17 cellular contexts compared by ENCODE assay signal in the genomic region with DNA sequence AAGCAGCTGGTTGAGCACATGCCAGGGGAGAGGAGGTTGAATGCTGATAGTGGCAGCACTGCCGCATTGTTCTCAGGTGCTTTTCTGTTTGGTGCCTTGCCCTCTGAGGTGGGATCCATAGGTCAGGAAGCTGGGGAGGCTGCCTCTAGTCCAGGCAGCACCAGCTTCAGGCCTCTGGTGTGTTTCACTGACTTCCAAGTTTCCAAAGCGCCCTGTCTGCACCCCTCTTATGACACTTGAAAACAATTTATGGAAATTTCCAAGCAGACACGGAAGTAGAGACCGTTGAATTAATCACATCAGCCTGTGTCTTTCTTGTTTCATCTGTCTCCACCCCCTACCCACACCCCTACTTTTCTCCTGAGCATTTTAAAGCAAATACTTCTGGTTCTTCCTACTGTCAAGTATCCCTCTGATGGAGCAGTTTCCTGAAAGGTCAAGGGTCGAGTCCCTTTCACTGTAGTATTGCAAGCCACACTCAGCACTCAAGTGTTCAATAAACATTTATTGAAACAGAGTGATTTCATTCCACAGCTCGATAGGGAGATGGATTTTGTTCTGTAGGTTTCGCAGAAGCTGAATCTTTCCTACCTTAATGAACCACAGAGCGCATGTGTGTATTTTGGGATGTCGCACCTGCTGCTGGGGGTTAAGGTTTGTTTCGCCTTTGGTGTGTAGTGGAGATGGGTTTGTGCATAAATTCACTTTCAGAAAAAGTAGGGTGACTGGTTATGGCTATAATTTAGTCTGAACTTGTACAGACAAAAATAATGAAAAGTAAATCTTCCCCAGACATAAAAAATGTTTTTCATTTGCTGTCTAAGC. TPM values are rescaled to one million over a fixed set of nuclear protein-coding genes. Genes with fewer than 3 reads are reported as not detected.
DNase-seq lines count a peak whose midpoint lies in the region; ATAC-seq and TF ChIP-seq lines count a peak whose summit lies in the region.
"Had no signal": no experiment of that assay in that cellular context is flagged by ENCODE, and none has a peak within 500 bp of the region (broad histone marks: within the 10 kb centered on the region; RNA-seq: fewer than 3 reads in every experiment).

No MANE protein-coding gene starts in this region.

- WGBS in testis, 2 donors: 83 to 88% methylated on average over 10 of the region's 10 CpGs

- intact Hi-C loops in testis (cut with DNase I; ENCODE audit: low total_unique reads): no loop called here

- ATAC-seq in GM21786 (IDR thresholded peaks at IDR 0.05; ENCODE audit: unreplicated experiment) (peak; percentile 44), GM18870 (IDR thresholded peaks at IDR 0.05; ENCODE audit: unreplicated experiment) (no peak)
- ATAC-seq: GM23338, pancreas, WTC11 had no signal

- H3K9me3 ChIP-seq in neutrophil (no peaks in the 10 kb centered on the region), testis (no peaks in the 10 kb centered on the region)
- H3K9me3 ChIP-seq: pancreas, spleen had no signal

- H3K4me1 Mint-ChIP-seq in activated naive CD8-positive, alpha-beta T cell treated with anti-CD3 and anti-CD28 coated beads for 36 hours: peaks cover 30% of the 10 kb centered on the region

- H3K27ac Mint-ChIP-seq in activated naive CD8-positive, alpha-beta T cell treated with anti-CD3 and anti-CD28 coated beads for 36 hours: peak overlapping the region; percentile 40
- H3K27ac Mint-ChIP-seq: GM23338, WTC11 had no signal

- peak overlapping the region; percentile 34 for H3K27ac ChIP-seq in neutrophil
- no peak overlapping the region for H3K27ac ChIP-seq in testis
- H3K27ac ChIP-seq: pancreas had no signal

- TF ChIP-seq CTCF in neutrophil (IDR thresholded peaks at IDR 0.05) (no peak), testis (IDR thresholded peaks at IDR 0.05) (no peak)

- H3K27me3 Mint-ChIP-seq in activated naive CD8-positive, alpha-beta T cell treated with anti-CD3 and anti-CD28 coated beads for 36 hours: no peaks in the 10 kb centered on the region

- peak; percentile 48 for DNase-seq in DMS53 (lab: John Stamatoyannopoulos, UW)
- no peak for DNase-seq in activated naive CD8-positive, alpha-beta T cell treated with anti-CD3 and anti-CD28 coated beads for 36 hours
- no peak for DNase-seq in NCI-H128 (lab: John Stamatoyannopoulos, UW; ENCODE audit: unreplicated experiment)
- no peak for DNase-seq in testis
- no peak for DNase-seq in ecto neural progenitor cell (ENCODE audit: low spot score)
- DNase-seq: C1 segment of cervical spinal cord, caudate nucleus, foreskin fibroblast, pancreas, spleen, substantia nigra, SW 1271 had no signal

- H3K27me3 ChIP-seq in neutrophil (no peaks in the 10 kb centered on the region), testis (no peaks in the 10 kb centered on the region)
- H3K27me3 ChIP-seq: pancreas, spleen had no signal

- no peak for TF ChIP-seq POLR2A in testis (IDR thresholded peaks at IDR 0.05)

- no peaks in the 10 kb centered on the region for H3K9me3 Mint-ChIP-seq in activated naive CD8-positive, alpha-beta T cell treated with anti-CD3 and anti-CD28 coated beads for 36 hours
- H3K9me3 Mint-ChIP-seq: GM23338 had no signal

- H3K36me3 Mint-ChIP-seq in activated naive CD8-positive, alpha-beta T cell treated with anti-CD3 and anti-CD28 coated beads for 36 hours: peaks cover 34% of the 10 kb centered on the region

- H3K4me3 ChIP-seq in neutrophil (ENCODE audit: low read depth in 1 of 2, low read length in 1 of 2): no peak overlapping the region
- no peak overlapping the region for H3K4me3 ChIP-seq in testis
- H3K4me3 ChIP-seq: GM23338, pancreas, spleen had no signal

- peaks cover 60% of the 10 kb centered on the region for H3K36me3 ChIP-seq in neutrophil
- no peaks in the 10 kb centered on the region for H3K36me3 ChIP-seq in testis (ENCODE audit: low read depth, missing control alignments)
- H3K36me3 ChIP-seq: pancreas had no signal

- no peak overlapping the region for H3K4me3 Mint-ChIP-seq in activated naive CD8-positive, alpha-beta T cell treated with anti-CD3 and anti-CD28 coated beads for 36 hours
- H3K4me3 Mint-ChIP-seq: GM23338, WTC11 had no signal

- H3K4me1 ChIP-seq in neutrophil (ENCODE audit: control insufficient read depth in 1 of 2, insufficient read depth in 1 of 2, low read depth in 1 of 2, low read length in 1 of 2) (peaks cover 0 to 2% of the 10 kb centered on the region in 2 experiments), testis (no peaks in the 10 kb centered on the region)
- H3K4me1 ChIP-seq: pancreas had no signal

RNA-seq across cellular contexts. Expression of a gene that starts 21.4 kb away (rescaled TPM):
- total RNA-seq in activated naive CD8-positive, alpha-beta T cell treated with anti-CD3 and anti-CD28 coated beads for 36 hours: 10 to 100 TPM; 63.2 to 76.0 TPM
- total RNA-seq in testis: 10 to 100 TPM; 65.1 to 80.1 TPM
- 66.7 TPM for polyA plus RNA-seq in testis (ENCODE audit: insufficient read depth, low read depth, low replicate concordance)
